In genomic region chr12:132160671-132161045, GRCh38 we compare ENCODE assay signal across 19 cellular contexts. TPM values are rescaled to one million over a fixed set of nuclear protein-coding genes. Genes with fewer than 3 reads are reported as not detected.
A peak's percentile ranks its signal among the peaks of the same experiment; 100 is the strongest.
DNase-seq lines count a peak whose midpoint lies in the region; ATAC-seq, FAIRE-seq and TF ChIP-seq lines count a peak whose summit lies in the region.
"Had no signal": no experiment of that assay in that cellular context is flagged by ENCODE, and none has a peak within 500 bp of the region (broad histone marks: within the 10 kb centered on the region; RNA-seq: fewer than 3 reads in every experiment).

No MANE protein-coding gene starts in this region.

- H3K4me3 Mint-ChIP-seq in chondrocyte (ENCODE audit: unreplicated experiment) = no peak overlapping the region
- H3K4me3 Mint-ChIP-seq: CD4-positive, CD25-positive, alpha-beta regulatory T cell; H9 had no signal

- POLR2A ChIA-PET in HepG2 (lab: Yijun Ruan, JAX) = no interaction called here

- H2AFZ ChIP-seq in HepG2 (ENCODE audit: low read length) = no peak overlapping the region
- no peak overlapping the region for H2AFZ ChIP-seq in neuronal stem cell (ENCODE audit: low read length)

- H3K18ac ChIP-seq in neuronal stem cell (ENCODE audit: low read length) = peak overlapping the region; percentile 38

- H3K36me3 ChIP-seq in right lobe of liver (no peaks in the 10 kb centered on the region), HepG2 (replicated peaks in 1 of 2; ENCODE audit: control insufficient read depth in 1 of 2, insufficient read depth in 2 of 2, low read length in 2 of 2) (peaks cover 0 to 2% of the 10 kb centered on the region in 2 experiments; a peak in 2 of 5 replicates), neuronal stem cell (replicated peaks in 1 of 2; ENCODE audit: control insufficient read depth in 2 of 2, insufficient read depth in 2 of 2, low read length in 2 of 2) (peaks cover 5 to 28% of the 10 kb centered on the region in 2 donors), HAP-1 (replicated peaks) (no peaks in the 10 kb centered on the region)
- H3K36me3 ChIP-seq: BE2C had no signal

- TF ChIP-seq EP300 in HepG2 (IDR thresholded peaks at IDR 0.05; ENCODE audit: low read depth in 2 of 2, low read length in 2 of 2) (no peak), HepG2 (CRISPR knock-in tag; IDR thresholded peaks at IDR 0.05; ENCODE audit: borderline replicate concordance) (no peak)

- peaks cover 13% of the 10 kb centered on the region for H3K27me3 Mint-ChIP-seq in chondrocyte (ENCODE audit: low read depth)
- H3K27me3 Mint-ChIP-seq: CD4-positive, CD25-positive, alpha-beta regulatory T cell; CD8-positive, alpha-beta memory T cell; IgD-negative memory B cell had no signal

- H3K9me3 ChIP-seq in right lobe of liver = no peaks in the 10 kb centered on the region
- no peaks in the 10 kb centered on the region for H3K9me3 ChIP-seq in HepG2 (ENCODE audit: low read length)
- H3K9me3 ChIP-seq in neuronal stem cell (replicated peaks in 1 of 2; ENCODE audit: control insufficient read depth in 2 of 2, insufficient read depth in 1 of 2, low read depth in 1 of 2, low read length in 2 of 2) = peaks cover 5 to 25% of the 10 kb centered on the region in 2 donors
- no peaks in the 10 kb centered on the region for H3K9me3 ChIP-seq in HAP-1
- H3K9me3 ChIP-seq: BE2C had no signal

- no peak overlapping the region for H3K4ac ChIP-seq in neuronal stem cell (ENCODE audit: low read length)

- H2AK5ac ChIP-seq in neuronal stem cell (ENCODE audit: low read depth, low read length) = no peak overlapping the region

- TF ChIP-seq POLR2A in right lobe of liver (IDR thresholded peaks at IDR 0.05) (no peak), HepG2 (IDR thresholded peaks at IDR 0.05; ENCODE audit: insufficient read depth in 1 of 2, low read depth in 2 of 2, low read length in 2 of 2) (no peak)

- H3K4me1 ChIP-seq in right lobe of liver (peaks cover 0 to 4% (median 0%) of the 10 kb centered on the region in 4 donors), HepG2 (ENCODE audit: insufficient read depth, low read length) (no peaks in the 10 kb centered on the region), neuronal stem cell (ENCODE audit: control insufficient read depth in 2 of 2, insufficient read depth in 1 of 2, low read depth in 1 of 2, low read length in 2 of 2) (peaks cover 0 to 10% of the 10 kb centered on the region in 2 donors), HAP-1 (no peaks in the 10 kb centered on the region)
- H3K4me1 ChIP-seq: BE2C had no signal

- intact Hi-C loops in right lobe of liver (cut with DNase I) = no loop called here
- intact Hi-C loops in HepG2 (cut with micrococcal nuclease; ENCODE audit: unreplicated experiment) = no loop called here

- TF ChIP-seq RAD21 in HepG2 (CRISPR knock-in tag; IDR thresholded peaks at IDR 0.05) = no peak

- no peak for FAIRE-seq in HepG2 (lab: Jason Lieb, UNC)
- FAIRE-seq: A204.1, GM12878, H1, HTR-8/SVneo had no signal

- H3K27ac ChIP-seq in right lobe of liver (no peak overlapping the region), HepG2 (ENCODE audit: extremely low read length, insufficient read depth, low read length) (no peak overlapping the region), neuronal stem cell (replicated peaks; ENCODE audit: low read length) (no peak overlapping the region)

- ATAC-seq in right lobe of liver = no peak
- no peak; the same call in 1 of the 3 replicates for ATAC-seq in HepG2
- no peak for ATAC-seq in HG03442 (IDR thresholded peaks at IDR 0.05; ENCODE audit: unreplicated experiment)
- ATAC-seq: GM12878 had no signal

- no peak overlapping the region for H3K4me3 ChIP-seq in right lobe of liver
- H3K4me3 ChIP-seq in HepG2 (replicated peaks in 1 of 3; ENCODE audit: insufficient read depth in 1 of 3, low read depth in 2 of 3, low read length in 3 of 3) = no peak overlapping the region
- H3K4me3 ChIP-seq in neuronal stem cell (ENCODE audit: low read length in 2 of 2) = no peak overlapping the region
- H3K4me3 ChIP-seq in HAP-1 = no peak overlapping the region
- H3K4me3 ChIP-seq: GM12878 had no signal

- no peak overlapping the region for H3K23ac ChIP-seq in neuronal stem cell (ENCODE audit: low read depth, low read length, poor library complexity)

- H4K20me1 ChIP-seq in HepG2 (ENCODE audit: insufficient read depth, low read length) = 0 out of 2 replicates have a peak, but pooled peaks cover 3% of the 10 kb centered on the region

- H2BK15ac ChIP-seq in neuronal stem cell (ENCODE audit: low read length) = no peak overlapping the region

- peaks cover 3% of the 10 kb centered on the region for H3K79me1 ChIP-seq in neuronal stem cell (ENCODE audit: low read depth, low read length)

- CTCF ChIA-PET in HepG2 (lab: Yijun Ruan, JAX; ENCODE audit: low intra/inter-chr PET ratio, low total read pairs) = no interaction called here

- H2BK5ac ChIP-seq in neuronal stem cell (ENCODE audit: low read length) = peak overlapping the region; percentile 24

- in situ Hi-C loops in HepG2 (cut with HindIII; ENCODE audit: extremely low pct_ligation_motif_present, low pct_unique_long_range_greater_than_20kb) = no loop called here
- in situ Hi-C loops in HAP-1 (cut with MboI; ENCODE audit: low sequenced_read_pairs) = loop anchor here (25.0 kb wide), 1 partner anchor 402 kb away; no protein-coding TSS in a partner anchor

- no TSS peak for BruUV-seq in HepG2 (replicated peaks; lab: Mats Ljungman, UMichigan)

- H3K36me3 Mint-ChIP-seq in chondrocyte (ENCODE audit: low read depth) = no peaks in the 10 kb centered on the region
- H3K36me3 Mint-ChIP-seq: CD4-positive, CD25-positive, alpha-beta regulatory T cell; CD8-positive, alpha-beta memory T cell; IgD-negative memory B cell had no signal

- no peak overlapping the region for H3K14ac ChIP-seq in neuronal stem cell (ENCODE audit: low read length)

- H4K8ac ChIP-seq in neuronal stem cell (ENCODE audit: low read depth, low read length) = no peak overlapping the region

- DNase-seq in right lobe of liver = peak in 2 of 3 donors; percentile 14 to 53
- no peak for DNase-seq in HepG2 (ENCODE audit: low spot score)
- peak; percentile 78 for DNase-seq in chondrocyte (ENCODE audit: low spot score)
- DNase-seq in neuronal stem cell (ENCODE audit: low spot score) = no peak
- no peak for DNase-seq in HAP-1 (ENCODE audit: low spot score in 2 of 2)
- DNase-seq: ACHN; BE2C; C1 segment of cervical spinal cord; CD4-positive, CD25-positive, alpha-beta regulatory T cell; COR-L47; DMS 273 treated with DMSO at 0.1 percent for 48 hours; H9 had no signal

- no peaks in the 10 kb centered on the region for H3K9me3 Mint-ChIP-seq in chondrocyte (ENCODE audit: low read depth)
- H3K9me3 Mint-ChIP-seq: CD4-positive, CD25-positive, alpha-beta regulatory T cell; CD8-positive, alpha-beta memory T cell; H9; IgD-negative memory B cell had no signal

- no peak overlapping the region for H3K27ac Mint-ChIP-seq in chondrocyte (ENCODE audit: unreplicated experiment)
- H3K27ac Mint-ChIP-seq: H9, IgD-negative memory B cell had no signal

- no peak overlapping the region for H2BK12ac ChIP-seq in neuronal stem cell (ENCODE audit: low read length)

- TF ChIP-seq CTCF in right lobe of liver (IDR thresholded peaks at IDR 0.05) (no peak), HepG2 (CRISPR knock-in tag; IDR thresholded peaks at IDR 0.05) (no peak), chondrocyte (IDR thresholded peaks at IDR 0.05) (no peak)

- no peaks in the 10 kb centered on the region for H3K79me2 ChIP-seq in HepG2 (ENCODE audit: insufficient read depth, low read length)

- 86% methylated on average over 5 of the region's 15 CpGs for WGBS in right lobe of liver (ENCODE audit: insufficient coverage, low coverage, low lambda C conversion rate, missing lambda C conversion rate)
- WGBS in HepG2 (ENCODE audit: low lambda C conversion rate) = 48% methylated on average over 9 of the region's 15 CpGs
- WGBS in neuronal stem cell (ENCODE audit: extremely low coverage in 2 of 2, insufficient read length in 2 of 2, insufficient replicate concordance in 1 of 2), 2 donors = no CpG with 5 or more reads among the region's 15 CpGs

- H3K4me1 Mint-ChIP-seq in chondrocyte (ENCODE audit: low read depth) = peaks cover 14% of the 10 kb centered on the region

- H2BK120ac ChIP-seq in neuronal stem cell (ENCODE audit: low read depth, low read length) = no peak overlapping the region

- H3K9ac ChIP-seq in HepG2 (ENCODE audit: insufficient read depth, low read depth, low read length) = no peak overlapping the region
- no peak overlapping the region for H3K9ac ChIP-seq in neuronal stem cell (ENCODE audit: low read depth, low read length, poor library complexity)

- H4K91ac ChIP-seq in neuronal stem cell (ENCODE audit: low read depth, low read length, poor library complexity) = no peak overlapping the region

- H3K4me2 ChIP-seq in HepG2 (ENCODE audit: low read depth, low read length) = no peak overlapping the region
- H3K4me2 ChIP-seq in neuronal stem cell (ENCODE audit: insufficient read depth, low read length, poor library complexity, severe bottlenecking) = no peak overlapping the region

- H3K27me3 ChIP-seq in right lobe of liver (no peaks in the 10 kb centered on the region), HepG2 (ENCODE audit: control insufficient read depth in 1 of 2, insufficient read depth in 2 of 2, low read length in 2 of 2) (peaks cover 2 to 21% of the 10 kb centered on the region in 2 experiments; a peak in 3 of 5 replicates), neuronal stem cell (ENCODE audit: control insufficient read depth in 3 of 3, insufficient read depth in 3 of 3, low read depth in 1 of 3, low read length in 3 of 3) (peaks cover 0 to 10% (median 0%) of the 10 kb centered on the region in 3 experiments), HAP-1 (ENCODE audit: low read depth) (peaks cover 12% of the 10 kb centered on the region)

RNA-seq across cellular contexts. Expression of gene NOC4L, which starts 16.4 kb away (rescaled TPM):
- 1 to 10 TPM; 7.4 to 9.7 (median 8.3) TPM for total RNA-seq in right lobe of liver
- total RNA-seq in HepG2 (2016; rRNA removed; fragmentation: Illumina TruSeq; extraction: Trizol) = 12.1 and 14.6 TPM in 2 replicates
- 7.5 and 7.6 TPM in 2 replicates for total RNA-seq in HepG2 (2016; cell fraction: cytosol; rRNA removed; fragmentation: Illumina TruSeq; extraction: Trizol; ENCODE audit: low read depth)
- 9.2 and 14.5 TPM in 2 replicates for total RNA-seq in HepG2 (2016; cell fraction: insoluble cytoplasmic fraction; rRNA removed; fragmentation: Illumina TruSeq; extraction: Trizol)
- total RNA-seq in HepG2 (2016; cell fraction: membrane; rRNA removed; fragmentation: Illumina TruSeq; extraction: Trizol) = 8.8 and 9.0 TPM in 2 replicates
- 9.0 and 10.7 TPM in 2 replicates for total RNA-seq in HepG2 (2016; cell fraction: nucleus; rRNA removed; fragmentation: Illumina TruSeq; extraction: Trizol)
- polyA plus RNA-seq in HepG2 (2011; rRNA removed) = 4.3 and 4.6 TPM in 2 replicates
- 2.7 and 4.4 TPM in 2 replicates for polyA plus RNA-seq in HepG2 (2011; cell fraction: cytosol; rRNA removed)
- 14.6 and 21.3 TPM in 2 replicates for polyA plus RNA-seq in HepG2 (2011; cell fraction: nucleus; rRNA removed)
- polyA plus RNA-seq in HepG2 (2012) = 7.9 and 11.5 TPM in 2 replicates
- polyA plus RNA-seq in HepG2 (2016; cell fraction: cytosol; fragmentation: Illumina TruSeq; extraction: Trizol; ENCODE audit: low read depth) = 11.7 and 12.8 TPM in 2 replicates
- 14.6 and 19.7 TPM in 2 replicates for polyA plus RNA-seq in HepG2 (2016; cell fraction: insoluble cytoplasmic fraction; fragmentation: Illumina TruSeq; extraction: Trizol; ENCODE audit: low read depth)
- 9.3 and 11.4 TPM in 2 replicates for polyA plus RNA-seq in HepG2 (2016; cell fraction: membrane; fragmentation: Illumina TruSeq; extraction: Trizol; ENCODE audit: low read depth)
- 25.5 and 25.9 TPM in 2 replicates for polyA plus RNA-seq in HepG2 (2016; cell fraction: nucleus; fragmentation: Illumina TruSeq; extraction: Trizol; ENCODE audit: insufficient read depth, low read depth)
- 5.3 and 10.2 TPM in 2 replicates for polyA minus RNA-seq in HepG2 (2011; rRNA and poly(A)+ RNA removed; ENCODE audit: low replicate concordance)
- 4.2 and 4.3 TPM in 2 replicates for polyA minus RNA-seq in HepG2 (2011; cell fraction: cytosol; rRNA and poly(A)+ RNA removed)
- polyA minus RNA-seq in HepG2 (2011; cell fraction: nucleus; rRNA and poly(A)+ RNA removed) = 2.7 and 3.7 TPM in 2 replicates
- 14.4 to 16.0 TPM (median 14.7 TPM) in 3 replicates for total RNA-seq in chondrocyte
- 24.2 TPM for polyA plus RNA-seq in neuronal stem cell (2013, experiment 1 of 2)
- polyA plus RNA-seq in neuronal stem cell (2013, experiment 2 of 2) = 24.1 TPM

RNA-seq across cellular contexts. Expression of gene DDX51, which starts 16.5 kb away (rescaled TPM):
- total RNA-seq in right lobe of liver = 1 to 10 TPM; 4.2 to 9.0 (median 5.2) TPM
- total RNA-seq in HepG2 (2016; rRNA removed; fragmentation: Illumina TruSeq; extraction: Trizol) = 3.5 and 10.1 TPM in 2 replicates
- 3.5 and 3.6 TPM in 2 replicates for total RNA-seq in HepG2 (2016; cell fraction: cytosol; rRNA removed; fragmentation: Illumina TruSeq; extraction: Trizol; ENCODE audit: low read depth)
- total RNA-seq in HepG2 (2016; cell fraction: insoluble cytoplasmic fraction; rRNA removed; fragmentation: Illumina TruSeq; extraction: Trizol) = 2.7 and 9.3 TPM in 2 replicates
- 2.5 and 3.2 TPM in 2 replicates for total RNA-seq in HepG2 (2016; cell fraction: membrane; rRNA removed; fragmentation: Illumina TruSeq; extraction: Trizol)
- 9.6 and 14.3 TPM in 2 replicates for total RNA-seq in HepG2 (2016; cell fraction: nucleus; rRNA removed; fragmentation: Illumina TruSeq; extraction: Trizol)
- 10.1 and 11.6 TPM in 2 replicates for polyA plus RNA-seq in HepG2 (2011; rRNA removed)
- 3.4 and 4.5 TPM in 2 replicates for polyA plus RNA-seq in HepG2 (2011; cell fraction: cytosol; rRNA removed)
- 66.0 and 70.7 TPM in 2 replicates for polyA plus RNA-seq in HepG2 (2011; cell fraction: nucleus; rRNA removed)
- 9.1 and 11.4 TPM in 2 replicates for polyA plus RNA-seq in HepG2 (2012)
- polyA plus RNA-seq in HepG2 (2016; cell fraction: cytosol; fragmentation: Illumina TruSeq; extraction: Trizol; ENCODE audit: low read depth) = 0.85 and 1.1 TPM in 2 replicates
- polyA plus RNA-seq in HepG2 (2016; cell fraction: insoluble cytoplasmic fraction; fragmentation: Illumina TruSeq; extraction: Trizol; ENCODE audit: low read depth) = 4.4 and 5.8 TPM in 2 replicates
- 1.2 and 2.1 TPM in 2 replicates for polyA plus RNA-seq in HepG2 (2016; cell fraction: membrane; fragmentation: Illumina TruSeq; extraction: Trizol; ENCODE audit: low read depth)
- 41.8 and 50.5 TPM in 2 replicates for polyA plus RNA-seq in HepG2 (2016; cell fraction: nucleus; fragmentation: Illumina TruSeq; extraction: Trizol; ENCODE audit: insufficient read depth, low read depth)
- polyA minus RNA-seq in HepG2 (2011; rRNA and poly(A)+ RNA removed; ENCODE audit: low replicate concordance) = 10.7 and 19.6 TPM in 2 replicates
- 3.3 and 4.1 TPM in 2 replicates for polyA minus RNA-seq in HepG2 (2011; cell fraction: cytosol; rRNA and poly(A)+ RNA removed)
- polyA minus RNA-seq in HepG2 (2011; cell fraction: nucleus; rRNA and poly(A)+ RNA removed) = 14.7 and 15.7 TPM in 2 replicates
- total RNA-seq in chondrocyte = 7.9 to 10.1 TPM (median 9.6 TPM) in 3 replicates
- 8.5 TPM for polyA plus RNA-seq in neuronal stem cell (2013, experiment 1 of 2)
- polyA plus RNA-seq in neuronal stem cell (2013, experiment 2 of 2) = 8.6 TPM

Comparison
In these comparisons a context has a peak if more than half of its experiments do, and no peak if none do; other contexts are left out.
1. DNase-seq: peak in right lobe of liver (2 of 3) and chondrocyte (single experiment); none in HepG2 (single experiment), neuronal stem cell (single experiment) and HAP-1 (0 of 2).